ENCODE assay signal across 9 cellular contexts in genomic region chr10:61866700-61867368, GRCh38. TPM values are rescaled to one million over a fixed set of nuclear protein-coding genes. Genes with fewer than 3 reads are reported as not detected.
A peak's percentile ranks its signal among the peaks of the same experiment; 100 is the strongest.
DNase-seq lines count a peak whose midpoint lies in the region; ATAC-seq and TF ChIP-seq lines count a peak whose summit lies in the region.
"Had no signal": no experiment of that assay in that cellular context is flagged by ENCODE, and none has a peak within 500 bp of the region (broad histone marks: within the 10 kb centered on the region; RNA-seq: fewer than 3 reads in every experiment).

No MANE protein-coding gene starts in this region.

- no peaks in the 10 kb centered on the region for H3K9me2 ChIP-seq in OCI-LY7 (ENCODE audit: insufficient read depth, low read length)

- H3K9ac ChIP-seq in OCI-LY3 (ENCODE audit: low read length): peak overlapping the region; percentile 30; the same call in 1 of the 2 replicates

- H3K4me3 Mint-ChIP-seq in CD8-positive, alpha-beta memory T cell: peak overlapping the region; percentile 74 to 85 (median 80)
- H3K4me3 Mint-ChIP-seq in dendritic cell treated with granulocyte-macrophage colony-stimulating factor and Interleukin-4, amounts not matched to agents 40 ng/mL and 50 ng/mL, for 4 days: peak overlapping the region; percentile 73

- no peaks in the 10 kb centered on the region for H3K79me2 ChIP-seq in OCI-LY3 (ENCODE audit: low read length)
- H3K79me2 ChIP-seq in OCI-LY7 (ENCODE audit: insufficient read depth, low read depth, low read length): no peaks in the 10 kb centered on the region

- no peaks in the 10 kb centered on the region for H3K27me3 ChIP-seq in CD8-positive, alpha-beta memory T cell (ENCODE audit: insufficient read depth, low read length, poor library complexity, severe bottlenecking)
- H3K27me3 ChIP-seq in OCI-LY3 (ENCODE audit: low read depth, low read length) (no peaks in the 10 kb centered on the region), psoas muscle (ENCODE audit: insufficient read depth in 3 of 3, low read length in 2 of 3) (no peaks in the 10 kb centered on the region)

- intact Hi-C loops in dendritic cell treated with granulocyte-macrophage colony-stimulating factor and Interleukin-4, amounts not matched to agents 40 ng/mL and 50 ng/mL, for 4 days (cut with micrococcal nuclease): no loop called here
- intact Hi-C loops in psoas muscle (cut with DNase I) (no loop called here), OCI-LY7 (cut with micrococcal nuclease; ENCODE audit: unreplicated experiment) (no loop called here)

- H3K4me1 ChIP-seq in CD8-positive, alpha-beta memory T cell (ENCODE audit: insufficient read depth, low read length): peaks cover 5% of the 10 kb centered on the region
- H3K4me1 ChIP-seq in OCI-LY3 (ENCODE audit: low read length) (no peaks in the 10 kb centered on the region), psoas muscle (peaks cover 9% of the 10 kb centered on the region), OCI-LY7 (ENCODE audit: insufficient read depth, low read length, poor library complexity, severe bottlenecking) (no peaks in the 10 kb centered on the region)

- POLR2A ChIA-PET in CD8-positive, alpha-beta memory T cell (lab: Charles Lee): no interaction called here
- POLR2A ChIA-PET in OCI-LY7 (lab: Charles Lee): no interaction called here

- H3K9me3 Mint-ChIP-seq in CD8-positive, alpha-beta memory T cell: no peaks in the 10 kb centered on the region
- H3K9me3 Mint-ChIP-seq in dendritic cell treated with granulocyte-macrophage colony-stimulating factor and Interleukin-4, amounts not matched to agents 40 ng/mL and 50 ng/mL, for 4 days: no peaks in the 10 kb centered on the region

- H3K27ac Mint-ChIP-seq in CD8-positive, alpha-beta memory T cell: peak overlapping the region in 5 of 8 donors; percentile 54 to 88 (median 77)
- H3K27ac Mint-ChIP-seq in dendritic cell treated with granulocyte-macrophage colony-stimulating factor and Interleukin-4, amounts not matched to agents 40 ng/mL and 50 ng/mL, for 4 days: peak overlapping the region; percentile 30

- H3K4me2 ChIP-seq in OCI-LY3 (ENCODE audit: low read length) (peak overlapping the region; percentile 22), OCI-LY7 (ENCODE audit: low read length) (no peak overlapping the region)

- no peaks in the 10 kb centered on the region for H3K36me3 Mint-ChIP-seq in CD8-positive, alpha-beta memory T cell
- H3K36me3 Mint-ChIP-seq in dendritic cell treated with granulocyte-macrophage colony-stimulating factor and Interleukin-4, amounts not matched to agents 40 ng/mL and 50 ng/mL, for 4 days (ENCODE audit: low read depth): no peaks in the 10 kb centered on the region

- H3K36me3 ChIP-seq in CD8-positive, alpha-beta memory T cell (ENCODE audit: insufficient read depth, low read length): no peaks in the 10 kb centered on the region
- H3K36me3 ChIP-seq in OCI-LY3 (replicated peaks; ENCODE audit: low read depth, low read length): no peaks in the 10 kb centered on the region
- H3K36me3 ChIP-seq in psoas muscle (ENCODE audit: insufficient read depth in 1 of 2, low read depth in 1 of 2): no peaks in the 10 kb centered on the region
- H3K36me3 ChIP-seq in OCI-LY7 (ENCODE audit: insufficient read depth, low read length): no peaks in the 10 kb centered on the region

- H2AFZ ChIP-seq in OCI-LY3 (ENCODE audit: low read depth, low read length) (no peak overlapping the region), OCI-LY7 (ENCODE audit: low read length) (no peak overlapping the region)

- peaks cover 3 to 7% (median 5%) of the 10 kb centered on the region in 3 donors for H3K4me1 Mint-ChIP-seq in CD8-positive, alpha-beta memory T cell
- H3K4me1 Mint-ChIP-seq in dendritic cell treated with granulocyte-macrophage colony-stimulating factor and Interleukin-4, amounts not matched to agents 40 ng/mL and 50 ng/mL, for 4 days (ENCODE audit: low read depth): no peaks in the 10 kb centered on the region

- H4K20me1 ChIP-seq in OCI-LY3 (ENCODE audit: insufficient read depth, low read length) (no peaks in the 10 kb centered on the region), OCI-LY7 (ENCODE audit: insufficient read depth, low read length) (no peaks in the 10 kb centered on the region)

- H3K9me3 ChIP-seq in CD8-positive, alpha-beta memory T cell (ENCODE audit: low read length): no peaks in the 10 kb centered on the region
- H3K9me3 ChIP-seq in OCI-LY3 (ENCODE audit: insufficient read depth, low read length) (no peaks in the 10 kb centered on the region), psoas muscle (no peaks in the 10 kb centered on the region), OCI-LY7 (ENCODE audit: low read length) (no peaks in the 10 kb centered on the region)
- H3K9me3 ChIP-seq: mucosa of descending colon had no signal

- DNase-seq in CD8-positive, alpha-beta memory T cell: no peak
- DNase-seq in psoas muscle: no peak
- no peak for DNase-seq in OCI-LY7 (ENCODE audit: low spot score)
- no peak for DNase-seq in Ammon's horn (ENCODE audit: low spot score)
- DNase-seq: Caco-2 had no signal

- CTCF ChIA-PET in CD8-positive, alpha-beta memory T cell (lab: Charles Lee): interaction anchor here (1.3 to 3.0 kb wide), 7 partner anchors 8 to 118 kb away, joined by 3 to 29 read pairs (median 6); no protein-coding TSS in a partner anchor
- CTCF ChIA-PET in OCI-LY7 (lab: Charles Lee; ENCODE audit: unreplicated experiment): no interaction called here

- TF ChIP-seq CTCF in OCI-LY3 (IDR thresholded peaks at IDR 0.05; ENCODE audit: low read depth, low read length) (no peak), psoas muscle (IDR thresholded peaks at IDR 0.05) (no peak), OCI-LY7 (conservative IDR thresholded peaks at IDR 0.05; ENCODE audit: low read length) (no peak)

- no peak overlapping the region for H3K27ac ChIP-seq in CD8-positive, alpha-beta memory T cell (ENCODE audit: low read depth, low read length)
- H3K27ac ChIP-seq in OCI-LY3 (ENCODE audit: low read length): no peak overlapping the region
- no peak overlapping the region for H3K27ac ChIP-seq in psoas muscle
- no peak overlapping the region for H3K27ac ChIP-seq in OCI-LY7 (ENCODE audit: low read depth, low read length, poor library complexity, severe bottlenecking)

- BruUV-seq in OCI-LY7 (replicated peaks; lab: Mats Ljungman, UMichigan): no TSS peak

- ATAC-seq in psoas muscle (no peak), HG03378 (IDR thresholded peaks at IDR 0.05; ENCODE audit: unreplicated experiment) (no peak)
- ATAC-seq: mucosa of descending colon had no signal

- H3K27me3 Mint-ChIP-seq in CD8-positive, alpha-beta memory T cell: no peaks in the 10 kb centered on the region
- H3K27me3 Mint-ChIP-seq in dendritic cell treated with granulocyte-macrophage colony-stimulating factor and Interleukin-4, amounts not matched to agents 40 ng/mL and 50 ng/mL, for 4 days: peaks cover 6% of the 10 kb centered on the region

- 93 to 97% (median 93%) methylated on average over 3 of the region's 3 CpGs for WGBS in psoas muscle, 3 donors

- H3K4me3 ChIP-seq in CD8-positive, alpha-beta memory T cell (ENCODE audit: low read length): peak overlapping the region; percentile 34
- H3K4me3 ChIP-seq in OCI-LY3 (ENCODE audit: low read length) (peak overlapping the region; percentile 54), psoas muscle (peak overlapping the region; percentile 54), OCI-LY7 (ENCODE audit: low read depth, low read length, poor library complexity, severe bottlenecking) (no peak overlapping the region)
- H3K4me3 ChIP-seq: mucosa of descending colon had no signal

RNA-seq across cellular contexts. Expression of gene ARID5B, which starts 34.7 kb away (rescaled TPM):
- total RNA-seq in CD8-positive, alpha-beta memory T cell: 10 to 100 TPM; 37.1 to 38.4 TPM
- polyA plus RNA-seq in CD8-positive, alpha-beta memory T cell: 48.7 TPM
- 100 to 1,000 TPM in 2 of 4 donors, 10 to 100 TPM in 2; 47.7 to 166 (median 104) TPM for total RNA-seq in psoas muscle
- 10 to 100 TPM in 2 of 3 donors, 1 to 10 TPM in 1; 8.5 to 93.0 (median 75.9) TPM for polyA plus RNA-seq in psoas muscle
- 38.0 and 43.6 TPM in 2 replicates for total RNA-seq in OCI-LY7 (2014; rRNA removed; shearing (Covaris generic))
- total RNA-seq in OCI-LY7 (2022): 56.5 and 56.7 TPM in 2 replicates
